1 cellular context compared by ENCODE assay signal in genomic region chr5:53560506-53561191, GRCh38.
TF ChIP-seq lines count a peak whose summit lies in the region.

Gene NDUFS4, plus strand, starts transcription at chr5:53560639. Its CDS starts 24 bp downstream, at chr5:53560663.

TF ChIP-seq in HepG2, 621 proteins besides CTCF, POLR2A, EP300 and RAD21 (continued from another document and continues in another):
- TF ChIP-seq FOXP1 (IDR thresholded peaks at IDR 0.05) (no peak), FOXP1 (CRISPR knock-in tag; IDR thresholded peaks at IDR 0.05) (no peak), ZC3H13 (CRISPR knock-in tag; IDR thresholded peaks at IDR 0.05) (0 out of 2 replicates have a peak, but pooled peaks have one; percentile 47), CSRNP2 (CRISPR knock-in tag; conservative IDR thresholded peaks at IDR 0.05; ENCODE audit: low read depth) (no peak), PLRG1 (conservative IDR thresholded peaks at IDR 0.05) (no peak), NFE2L1 (CRISPR knock-in tag; IDR thresholded peaks at IDR 0.05; ENCODE audit: borderline replicate concordance) (no peak), ZBTB4 (CRISPR knock-in tag; IDR thresholded peaks at IDR 0.05; ENCODE audit: borderline replicate concordance) (no peak), ZNF800 (CRISPR knock-in tag; IDR thresholded peaks at IDR 0.05) (no peak), BRF2 (CRISPR knock-in tag; IDR thresholded peaks at IDR 0.05) (no peak), AHDC1 (CRISPR knock-in tag; IDR thresholded peaks at IDR 0.05; ENCODE audit: borderline replicate concordance) (peak; percentile 36; the same call in 1 of the 2 replicates), CBX2 (IDR thresholded peaks at IDR 0.05; ENCODE audit: low read depth, low read length) (no peak), CBX2 (CRISPR knock-in tag; IDR thresholded peaks at IDR 0.05; ENCODE audit: low read depth) (no peak), GATA4 (IDR thresholded peaks at IDR 0.05; ENCODE audit: borderline replicate concordance, low read depth) (peak; percentile 24; the same call in 1 of the 2 replicates), ZNF20 (CRISPR knock-in tag; IDR thresholded peaks at IDR 0.05) (no peak), HNRNPL (IDR thresholded peaks at IDR 0.05; ENCODE audit: low read depth, low read length) (no peak), PAF1 (CRISPR knock-in tag; IDR thresholded peaks at IDR 0.05) (no peak), SP140L (CRISPR knock-in tag; IDR thresholded peaks at IDR 0.05; ENCODE audit: borderline replicate concordance) (no peak), ARNT (IDR thresholded peaks at IDR 0.05) (no peak), PHB2 (IDR thresholded peaks at IDR 0.05; ENCODE audit: partially characterized antibody) (no peak), ZNF460 (CRISPR knock-in tag; IDR thresholded peaks at IDR 0.05; ENCODE audit: borderline replicate concordance) (no peak), FOXO1 (CRISPR knock-in tag; IDR thresholded peaks at IDR 0.05) (0 out of 2 replicates have a peak, but pooled peaks have one; percentile 20), MLXIP (CRISPR knock-in tag; IDR thresholded peaks at IDR 0.05; ENCODE audit: borderline replicate concordance) (no peak), ATF2 (CRISPR knock-in tag; IDR thresholded peaks at IDR 0.05) (peak; percentile 68; the same call in 1 of the 2 replicates), REL (CRISPR knock-in tag; conservative IDR thresholded peaks at IDR 0.05) (no peak), MAX (IDR thresholded peaks at IDR 0.05) (peak; percentile 43; the same call in 1 of the 2 replicates), ZBED4 (CRISPR knock-in tag; IDR thresholded peaks at IDR 0.05; ENCODE audit: borderline replicate concordance) (no peak), MAFG (CRISPR knock-in tag; IDR thresholded peaks at IDR 0.05) (no peak), ZNF296 (CRISPR knock-in tag; conservative IDR thresholded peaks at IDR 0.05) (no peak), ZFYVE20 (CRISPR knock-in tag; IDR thresholded peaks at IDR 0.05; ENCODE audit: borderline replicate concordance, low read depth) (no peak), ZNF547 (CRISPR knock-in tag; IDR thresholded peaks at IDR 0.05) (peak; percentile 77; the same call in 1 of the 2 replicates), SMC3 (IDR thresholded peaks at IDR 0.05; ENCODE audit: low read length) (no peak; the same call in 1 of the 2 replicates), ZNF775 (CRISPR knock-in tag; IDR thresholded peaks at IDR 0.05; ENCODE audit: borderline replicate concordance) (peak; percentile 71; the same call in 1 of the 2 replicates)
